ENCODE assay signal across 9 cellular contexts in genomic region chr11:130000552-130001176, GRCh38. TPM values are rescaled to one million over a fixed set of nuclear protein-coding genes. Genes with fewer than 3 reads are reported as not detected.
A peak's percentile ranks its signal among the peaks of the same experiment; 100 is the strongest.
DNase-seq lines count a peak whose midpoint lies in the region; ATAC-seq and TF ChIP-seq lines count a peak whose summit lies in the region.
"Had no signal": no experiment of that assay in that cellular context is flagged by ENCODE, and none has a peak within 500 bp of the region (broad histone marks: within the 10 kb centered on the region; RNA-seq: fewer than 3 reads in every experiment).

No MANE protein-coding gene starts in this region.

- H3K27ac ChIP-seq in BLaER1 = peak overlapping the region; percentile 100

- no peaks in the 10 kb centered on the region for H3K27me3 Mint-ChIP-seq in chondrocyte (ENCODE audit: low read depth)
- H3K27me3 Mint-ChIP-seq in natural killer cell treated with Interleukin-12 subunit alpha and Interleukin-12 subunit beta and Interleukin-15 and Interleukin-18, amount 100 ng/mL, for 72 hours = no peaks in the 10 kb centered on the region

- peak overlapping the region; percentile 82 for H3K4me3 Mint-ChIP-seq in chondrocyte (ENCODE audit: unreplicated experiment)
- H3K4me3 Mint-ChIP-seq in natural killer cell treated with Interleukin-12 subunit alpha and Interleukin-12 subunit beta and Interleukin-15 and Interleukin-18, amount 100 ng/mL, for 72 hours = peak overlapping the region; percentile 91

- H3K4me3 ChIP-seq in BLaER1 = peak overlapping the region; percentile 86
- peak overlapping the region; percentile 81 for H3K4me3 ChIP-seq in LNCaP clone FGC (ENCODE audit: low read depth, low read length)

- H3K27ac Mint-ChIP-seq in chondrocyte (ENCODE audit: unreplicated experiment) = peak overlapping the region; percentile 95
- H3K27ac Mint-ChIP-seq in natural killer cell treated with Interleukin-12 subunit alpha and Interleukin-12 subunit beta and Interleukin-15 and Interleukin-18, amount 100 ng/mL, for 72 hours = peak overlapping the region; percentile 90

- DNase-seq in LNCaP clone FGC (ENCODE audit: low read depth) (no peak), chondrocyte (ENCODE audit: low spot score) (no peak), NCI-H187 (lab: John Stamatoyannopoulos, UW) (no peak), SW480 (ENCODE audit: low spot score) (no peak)
- no peak for DNase-seq in natural killer cell treated with Interleukin-12 subunit alpha and Interleukin-12 subunit beta and Interleukin-15 and Interleukin-18, amount 100 ng/mL, for 72 hours (ENCODE audit: low spot score)

- H3K9ac ChIP-seq in BLaER1 = peak overlapping the region; percentile 99

- TF ChIP-seq CTCF in LNCaP clone FGC (IDR thresholded peaks at IDR 0.05; ENCODE audit: control insufficient read depth, extremely low read depth, insufficient read depth) = no peak
- no peak for TF ChIP-seq CTCF in chondrocyte (IDR thresholded peaks at IDR 0.05)

- ATAC-seq in natural killer cell treated with Interleukin-12 subunit alpha and Interleukin-12 subunit beta and Interleukin-15 and Interleukin-18, amount 100 ng/mL, for 72 hours = no peak
- ATAC-seq in GM21737 (IDR thresholded peaks at IDR 0.05; ENCODE audit: unreplicated experiment) (no peak), GM21360 (IDR thresholded peaks at IDR 0.05; ENCODE audit: unreplicated experiment) (no peak)
- ATAC-seq: activated CD4-positive, CD25-positive, alpha-beta regulatory T cell treated with anti-CD3 and anti-CD28 coated beads, Interleukin-2, amount 50 U/mL, for 24 hours had no signal

- H4K20me1 ChIP-seq in BLaER1 = no peaks in the 10 kb centered on the region

- H3K4me1 ChIP-seq in BLaER1 = peaks cover 41% of the 10 kb centered on the region

- no peaks in the 10 kb centered on the region for H3K9me3 Mint-ChIP-seq in chondrocyte (ENCODE audit: low read depth)
- H3K9me3 Mint-ChIP-seq in natural killer cell treated with Interleukin-12 subunit alpha and Interleukin-12 subunit beta and Interleukin-15 and Interleukin-18, amount 100 ng/mL, for 72 hours = no peaks in the 10 kb centered on the region

- peaks cover 39% of the 10 kb centered on the region for H3K4me1 Mint-ChIP-seq in chondrocyte (ENCODE audit: low read depth)
- H3K4me1 Mint-ChIP-seq in natural killer cell treated with Interleukin-12 subunit alpha and Interleukin-12 subunit beta and Interleukin-15 and Interleukin-18, amount 100 ng/mL, for 72 hours (ENCODE audit: low read depth in 2 of 2) = peaks cover 29 to 34% of the 10 kb centered on the region in 2 donors

- peaks cover 2% of the 10 kb centered on the region for H3K36me3 Mint-ChIP-seq in chondrocyte (ENCODE audit: low read depth)
- H3K36me3 Mint-ChIP-seq in natural killer cell treated with Interleukin-12 subunit alpha and Interleukin-12 subunit beta and Interleukin-15 and Interleukin-18, amount 100 ng/mL, for 72 hours = peaks cover 9% of the 10 kb centered on the region

- H3K36me3 ChIP-seq in BLaER1 = peaks cover 17% of the 10 kb centered on the region

- no peaks in the 10 kb centered on the region for H3K27me3 ChIP-seq in BLaER1

- H3K9me3 ChIP-seq in BLaER1 = peaks cover 18% of the 10 kb centered on the region

- peak overlapping the region; percentile 87 for H3K4me2 ChIP-seq in BLaER1

RNA-seq across cellular contexts. Expression of gene PRDM10, which starts 2.0 kb away (rescaled TPM):
- total RNA-seq in chondrocyte = 7.6 to 13.1 TPM (median 8.2 TPM) in 3 replicates
- total RNA-seq in natural killer cell treated with Interleukin-12 subunit alpha and Interleukin-12 subunit beta and Interleukin-15 and Interleukin-18, amount 100 ng/mL, for 72 hours = 10 to 100 TPM; 14.6 to 18.7 TPM
